In genomic region chr1:66400660-66401059, GRCh38 we compare ENCODE assay signal across 23 cellular contexts.
A peak's percentile ranks its signal among the peaks of the same experiment; 100 is the strongest.
DNase-seq lines count a peak whose midpoint lies in the region; ATAC-seq, FAIRE-seq and TF ChIP-seq lines count a peak whose summit lies in the region.
"Had no signal": no experiment of that assay in that cellular context is flagged by ENCODE, and none has a peak within 500 bp of the region (broad histone marks: within the 10 kb centered on the region; RNA-seq: fewer than 3 reads in every experiment).

No MANE protein-coding gene starts in this region.

- peaks cover 3 to 7% of the 10 kb centered on the region in 2 donors for H3K27me3 Mint-ChIP-seq in natural killer cell treated with Interleukin-12 subunit alpha and Interleukin-12 subunit beta and Interleukin-15 and Interleukin-18, amount 100 ng/mL, for 72 hours
- peaks cover 0 to 3% of the 10 kb centered on the region in 2 donors for H3K27me3 Mint-ChIP-seq in natural killer cell (ENCODE audit: low read depth in 2 of 2)
- H3K27me3 Mint-ChIP-seq in activated T-helper 1 cell treated with anti-CD3 and anti-CD28 coated beads, Interleukin-12 subunit alpha, Interleukin-12 subunit beta, Interleukin-2, Interleukin-4 antibody, amounts not matched to agents 30 ng/mL and 10 ng/mL and 1 ng/mL, durations not matched to agents 14 hours and 24 hours and 36 hours (ENCODE audit: insufficient read depth) = no peaks in the 10 kb centered on the region
- no peaks in the 10 kb centered on the region for H3K27me3 Mint-ChIP-seq in stimulated activated naive B cell treated with anti-CD40 and anti-IgM and Interleukin-4, amounts not matched to agents 10 μg/mL and 1 μg/mL and 100 μg/mL, for 72 hours

- H3K4me1 Mint-ChIP-seq in natural killer cell treated with Interleukin-12 subunit alpha and Interleukin-12 subunit beta and Interleukin-15 and Interleukin-18, amount 100 ng/mL, for 72 hours (ENCODE audit: low read depth in 2 of 2) = peaks cover 20 to 39% of the 10 kb centered on the region in 2 donors
- no peaks in the 10 kb centered on the region for H3K4me1 Mint-ChIP-seq in natural killer cell
- H3K4me1 Mint-ChIP-seq in activated T-helper 1 cell treated with anti-CD3 and anti-CD28 coated beads, Interleukin-12 subunit alpha, Interleukin-12 subunit beta, Interleukin-2, Interleukin-4 antibody, amounts not matched to agents 30 ng/mL and 10 ng/mL and 1 ng/mL, durations not matched to agents 14 hours and 24 hours and 36 hours (ENCODE audit: low read depth) = peaks cover 47% of the 10 kb centered on the region
- peaks cover 62 to 93% of the 10 kb centered on the region in 2 donors for H3K4me1 Mint-ChIP-seq in stimulated activated naive B cell treated with anti-CD40 and anti-IgM and Interleukin-4, amounts not matched to agents 10 μg/mL and 1 μg/mL and 100 μg/mL, for 72 hours

- TF ChIP-seq CTCF in natural killer cell (IDR thresholded peaks at IDR 0.05) = no peak

- no peak for FAIRE-seq in RCC 7860 (lab: Jason Lieb, UNC)
- FAIRE-seq: HTR-8/SVneo had no signal

- no peak for ATAC-seq in natural killer cell treated with Interleukin-12 subunit alpha and Interleukin-12 subunit beta and Interleukin-15 and Interleukin-18, amount 100 ng/mL, for 72 hours
- ATAC-seq in natural killer cell = no peak
- no peak for ATAC-seq in stimulated activated naive B cell treated with anti-CD40 and anti-IgM and Interleukin-4, amounts not matched to agents 10 μg/mL and 1 μg/mL and 100 μg/mL, for 72 hours (replicated peaks)
- ATAC-seq: heart left ventricle, sciatic nerve, SK-N-SH treated with all-trans-retinoic acid at 6 μM for 48 hours had no signal

- in situ Hi-C loops in KBM-7 (cut with MboI; ENCODE audit: low pct_unique_long_range_greater_than_20kb, low sequenced_read_pairs) = no loop called here

- intact Hi-C loops in natural killer cell (cut with micrococcal nuclease) = no loop called here
- intact Hi-C loops in activated T-helper 1 cell treated with anti-CD3 and anti-CD28 coated beads, Interleukin-12 subunit alpha, Interleukin-12 subunit beta, Interleukin-2, Interleukin-4 antibody, amounts not matched to agents 30 ng/mL and 10 ng/mL and 1 ng/mL, durations not matched to agents 14 hours and 24 hours and 36 hours (cut with micrococcal nuclease) = loop anchor here (1.0 to 2.0 kb wide), 10 partner anchors 26 to 1007 kb away; no protein-coding TSS in a partner anchor

- H3K9me3 Mint-ChIP-seq in natural killer cell treated with Interleukin-12 subunit alpha and Interleukin-12 subunit beta and Interleukin-15 and Interleukin-18, amount 100 ng/mL, for 72 hours = peaks cover 5% of the 10 kb centered on the region
- no peaks in the 10 kb centered on the region for H3K9me3 Mint-ChIP-seq in natural killer cell
- H3K9me3 Mint-ChIP-seq in activated T-helper 1 cell treated with anti-CD3 and anti-CD28 coated beads, Interleukin-12 subunit alpha, Interleukin-12 subunit beta, Interleukin-2, Interleukin-4 antibody, amounts not matched to agents 30 ng/mL and 10 ng/mL and 1 ng/mL, durations not matched to agents 14 hours and 24 hours and 36 hours = peaks cover 3% of the 10 kb centered on the region
- H3K9me3 Mint-ChIP-seq in stimulated activated naive B cell treated with anti-CD40 and anti-IgM and Interleukin-4, amounts not matched to agents 10 μg/mL and 1 μg/mL and 100 μg/mL, for 72 hours = peaks cover 1 to 4% of the 10 kb centered on the region in 2 donors
- H3K9me3 Mint-ChIP-seq: H9 had no signal

- H3K4me3 Mint-ChIP-seq in natural killer cell treated with Interleukin-12 subunit alpha and Interleukin-12 subunit beta and Interleukin-15 and Interleukin-18, amount 100 ng/mL, for 72 hours = no peak overlapping the region
- H3K4me3 Mint-ChIP-seq in natural killer cell = no peak overlapping the region
- H3K4me3 Mint-ChIP-seq in activated T-helper 1 cell treated with anti-CD3 and anti-CD28 coated beads, Interleukin-12 subunit alpha, Interleukin-12 subunit beta, Interleukin-2, Interleukin-4 antibody, amounts not matched to agents 30 ng/mL and 10 ng/mL and 1 ng/mL, durations not matched to agents 14 hours and 24 hours and 36 hours = no peak overlapping the region
- peak overlapping the region; percentile 59 for H3K4me3 Mint-ChIP-seq in stimulated activated naive B cell treated with anti-CD40 and anti-IgM and Interleukin-4, amounts not matched to agents 10 μg/mL and 1 μg/mL and 100 μg/mL, for 72 hours
- H3K4me3 Mint-ChIP-seq: H9 had no signal

- no peak for DNase-seq in natural killer cell treated with Interleukin-12 subunit alpha and Interleukin-12 subunit beta and Interleukin-15 and Interleukin-18, amount 100 ng/mL, for 72 hours (ENCODE audit: low spot score)
- DNase-seq in natural killer cell (no peak), KBM-7 (peak; percentile 31), NCI-H2029 treated with DMSO at 0.1 percent for 48 hours (lab: John Stamatoyannopoulos, UW) (no peak), amniotic stem cell (lab: John Stamatoyannopoulos, UW) (no peak), RCC 7860 (ENCODE audit: low spot score) (no peak)
- no peak for DNase-seq in activated T-helper 1 cell treated with anti-CD3 and anti-CD28 coated beads, Interleukin-12 subunit alpha, Interleukin-12 subunit beta, Interleukin-2, Interleukin-4 antibody, amounts not matched to agents 30 ng/mL and 10 ng/mL and 1 ng/mL, durations not matched to agents 14 hours and 24 hours and 36 hours (ENCODE audit: low spot score)
- no peak for DNase-seq in stimulated activated naive B cell treated with anti-CD40 and anti-IgM and Interleukin-4, amounts not matched to agents 10 μg/mL and 1 μg/mL and 100 μg/mL, for 72 hours
- DNase-seq: amygdala; DMS79; effector CD4-positive, alpha-beta T cell; foreskin fibroblast; H9; heart left ventricle; NCI-H1436 treated with DMSO at 0.1 percent for 48 hours; NCI-H526 treated with DMSO at 0.1 percent for 48 hours; substantia nigra; upper lobe of left lung; WERI-Rb-1 had no signal

- H3K36me3 Mint-ChIP-seq in natural killer cell treated with Interleukin-12 subunit alpha and Interleukin-12 subunit beta and Interleukin-15 and Interleukin-18, amount 100 ng/mL, for 72 hours = peaks cover 4% of the 10 kb centered on the region
- no peaks in the 10 kb centered on the region for H3K36me3 Mint-ChIP-seq in natural killer cell
- H3K36me3 Mint-ChIP-seq in activated T-helper 1 cell treated with anti-CD3 and anti-CD28 coated beads, Interleukin-12 subunit alpha, Interleukin-12 subunit beta, Interleukin-2, Interleukin-4 antibody, amounts not matched to agents 30 ng/mL and 10 ng/mL and 1 ng/mL, durations not matched to agents 14 hours and 24 hours and 36 hours (ENCODE audit: low read depth) = peaks cover 5% of the 10 kb centered on the region
- peaks cover 0 to 1% of the 10 kb centered on the region in 2 donors for H3K36me3 Mint-ChIP-seq in stimulated activated naive B cell treated with anti-CD40 and anti-IgM and Interleukin-4, amounts not matched to agents 10 μg/mL and 1 μg/mL and 100 μg/mL, for 72 hours

- H3K27ac Mint-ChIP-seq in natural killer cell treated with Interleukin-12 subunit alpha and Interleukin-12 subunit beta and Interleukin-15 and Interleukin-18, amount 100 ng/mL, for 72 hours = peak overlapping the region; percentile 71 to 75
- H3K27ac Mint-ChIP-seq in natural killer cell = no peak overlapping the region
- H3K27ac Mint-ChIP-seq in activated T-helper 1 cell treated with anti-CD3 and anti-CD28 coated beads, Interleukin-12 subunit alpha, Interleukin-12 subunit beta, Interleukin-2, Interleukin-4 antibody, amounts not matched to agents 30 ng/mL and 10 ng/mL and 1 ng/mL, durations not matched to agents 14 hours and 24 hours and 36 hours = peak overlapping the region; percentile 88
- H3K27ac Mint-ChIP-seq in stimulated activated naive B cell treated with anti-CD40 and anti-IgM and Interleukin-4, amounts not matched to agents 10 μg/mL and 1 μg/mL and 100 μg/mL, for 72 hours = peak overlapping the region; percentile 90
- H3K27ac Mint-ChIP-seq: H9, progenitor cell of endocrine pancreas had no signal

Comparison
In these comparisons a context has a peak if more than half of its experiments do, and no peak if none do; other contexts are left out.
1. H3K27ac Mint-ChIP-seq: peak in natural killer cell treated with Interleukin-12 subunit alpha and Interleukin-12 subunit beta and Interleukin-15 and Interleukin-18, amount 100 ng/mL, for 72 hours (2 of 2), activated T-helper 1 cell treated with anti-CD3 and anti-CD28 coated beads, Interleukin-12 subunit alpha, Interleukin-12 subunit beta, Interleukin-2, Interleukin-4 antibody, amounts not matched to agents 30 ng/mL and 10 ng/mL and 1 ng/mL, durations not matched to agents 14 hours and 24 hours and 36 hours (single experiment) and stimulated activated naive B cell treated with anti-CD40 and anti-IgM and Interleukin-4, amounts not matched to agents 10 μg/mL and 1 μg/mL and 100 μg/mL, for 72 hours (single experiment); none in natural killer cell (0 of 2).
2. H3K4me3 Mint-ChIP-seq: peak in stimulated activated naive B cell treated with anti-CD40 and anti-IgM and Interleukin-4, amounts not matched to agents 10 μg/mL and 1 μg/mL and 100 μg/mL, for 72 hours (2 of 2); none in natural killer cell treated with Interleukin-12 subunit alpha and Interleukin-12 subunit beta and Interleukin-15 and Interleukin-18, amount 100 ng/mL, for 72 hours (single experiment), natural killer cell (single experiment) and activated T-helper 1 cell treated with anti-CD3 and anti-CD28 coated beads, Interleukin-12 subunit alpha, Interleukin-12 subunit beta, Interleukin-2, Interleukin-4 antibody, amounts not matched to agents 30 ng/mL and 10 ng/mL and 1 ng/mL, durations not matched to agents 14 hours and 24 hours and 36 hours (single experiment).